18 cellular contexts compared by ENCODE assay signal in the genomic region with DNA sequence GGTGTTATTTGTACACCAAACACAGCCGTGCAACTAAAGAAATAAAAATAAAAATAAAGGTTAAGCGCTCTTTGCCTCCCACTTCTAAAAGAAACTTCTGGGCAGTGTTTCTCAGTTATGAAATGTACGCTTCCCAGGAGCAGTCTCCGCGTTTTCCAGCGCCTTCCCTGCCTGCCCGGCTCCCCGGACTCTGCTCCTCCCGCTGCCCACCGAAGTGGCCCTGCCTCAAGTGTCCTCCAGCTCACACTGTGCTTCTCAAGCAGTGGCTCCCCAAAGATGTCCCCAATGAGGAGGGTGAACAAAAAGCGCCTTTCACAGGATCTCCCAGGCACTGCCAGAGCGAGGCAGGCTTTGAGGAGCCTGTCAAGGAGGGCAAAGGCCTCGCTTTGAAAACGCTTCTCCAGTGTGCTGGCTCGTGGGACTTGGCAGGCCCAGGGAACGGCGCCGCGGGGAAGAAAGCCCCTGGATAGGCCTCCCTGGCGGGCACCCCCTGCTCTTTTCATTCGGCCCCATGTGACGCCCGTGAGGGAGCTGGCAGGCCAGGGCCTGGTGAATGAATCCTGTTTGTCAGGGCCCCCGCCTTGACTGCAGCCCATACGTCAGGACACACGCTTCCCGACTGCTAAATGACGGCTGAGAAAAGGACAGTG.
DNase-seq lines count a peak whose midpoint lies in the region; ATAC-seq, FAIRE-seq and TF ChIP-seq lines count a peak whose summit lies in the region.
"Had no signal": no experiment of that assay in that cellular context is flagged by ENCODE, and none has a peak within 500 bp of the region (broad histone marks: within the 10 kb centered on the region; RNA-seq: fewer than 3 reads in every experiment).

No MANE protein-coding gene starts in this region.

- TF ChIP-seq CTCF in SU-DHL-6 (IDR thresholded peaks at IDR 0.05; ENCODE audit: insufficient read depth, low read length, poor library complexity, severe bottlenecking): no peak

- H3K4me3 ChIP-seq in SU-DHL-6 (ENCODE audit: insufficient read depth, low read length, poor library complexity, severe bottlenecking) (peak overlapping the region; percentile 46), mesodermal cell (ENCODE audit: extremely low read depth, insufficient read depth, low read length, poor library complexity, severe bottlenecking) (no peak overlapping the region)
- H3K4me3 ChIP-seq: adrenal gland, GM23248 had no signal

- H3K36me3 Mint-ChIP-seq in stimulated activated naive B cell treated with anti-CD40 and anti-IgM and Interleukin-4, amounts not matched to agents 10 μg/mL and 1 μg/mL and 100 μg/mL, for 72 hours: peaks cover 0 to 5% of the 10 kb centered on the region in 2 donors
- H3K36me3 Mint-ChIP-seq: CD8-positive, alpha-beta T cell had no signal

- H3K4me2 ChIP-seq in SU-DHL-6 (ENCODE audit: low read depth, low read length, poor library complexity, severe bottlenecking): peak overlapping the region; percentile 92
- H3K4me2 ChIP-seq: SK-N-SH had no signal

- 91% methylated on average over 25 to 27 of the region's 28 CpGs for WGBS in mesodermal cell (ENCODE audit: insufficient coverage in 2 of 2), 2 experiments

- H3K9me3 ChIP-seq in SU-DHL-6 (ENCODE audit: insufficient read depth, low read length) (no peaks in the 10 kb centered on the region), mesodermal cell (ENCODE audit: control insufficient read depth, low read length) (no peaks in the 10 kb centered on the region)
- H3K9me3 ChIP-seq: adrenal gland, SK-N-SH had no signal

- DNase-seq in cerebellum (ENCODE audit: low spot score) (peak; percentile 16), GM12892 (ENCODE audit: insufficient read length) (no peak), HPDE6-E6E7 (ENCODE audit: extremely low spot score) (no peak)
- DNase-seq in stimulated activated naive B cell treated with anti-CD40 and anti-IgM and Interleukin-4, amounts not matched to agents 10 μg/mL and 1 μg/mL and 100 μg/mL, for 72 hours: no peak
- no peak for DNase-seq in activated CD4-positive, alpha-beta T cell treated with anti-CD3 and anti-CD28 coated beads for 1 hour
- DNase-seq: activated CD4-positive, alpha-beta T cell treated with anti-CD3 and anti-CD28 coated beads, Interleukin-2, amount 50 U/mL, for 48 hours; activated T-cell treated with anti-CD3 and anti-CD28 coated beads, Interleukin-2, amount 50 U/mL, for 48 hours; adrenal gland; CD8-positive, alpha-beta T cell; GM23248; NCI-H146; PC-3; retina; SK-N-SH had no signal

- H3K79me2 ChIP-seq in SU-DHL-6 (ENCODE audit: insufficient read depth, low read length): peaks cover 21% of the 10 kb centered on the region; the same call in 1 of the 2 replicates

- H3K27ac ChIP-seq in SU-DHL-6 (ENCODE audit: low read depth, low read length): peak overlapping the region; percentile 97
- peak overlapping the region; percentile 54 for H3K27ac ChIP-seq in mesodermal cell (ENCODE audit: low read depth, low read length, severe bottlenecking)
- H3K27ac ChIP-seq: GM23248 had no signal

- peaks cover 39% of the 10 kb centered on the region for H3K4me1 ChIP-seq in mesodermal cell (ENCODE audit: control insufficient read depth, insufficient read depth, low read length, poor library complexity, severe bottlenecking)

- peak overlapping the region; percentile 28 for H3K27ac Mint-ChIP-seq in stimulated activated naive B cell treated with anti-CD40 and anti-IgM and Interleukin-4, amounts not matched to agents 10 μg/mL and 1 μg/mL and 100 μg/mL, for 72 hours

- no peaks in the 10 kb centered on the region for H3K27me3 ChIP-seq in SU-DHL-6 (ENCODE audit: low read length)
- H3K27me3 ChIP-seq: adrenal gland had no signal

- no peak overlapping the region for H2AFZ ChIP-seq in SU-DHL-6 (ENCODE audit: low read depth, low read length, severe bottlenecking)
- H2AFZ ChIP-seq: GM23248 had no signal

- FAIRE-seq in GM12892 (lab: Jason Lieb, UNC): no peak
- FAIRE-seq: TTC549 had no signal

- no peaks in the 10 kb centered on the region for H3K27me3 Mint-ChIP-seq in stimulated activated naive B cell treated with anti-CD40 and anti-IgM and Interleukin-4, amounts not matched to agents 10 μg/mL and 1 μg/mL and 100 μg/mL, for 72 hours

- H3K36me3 ChIP-seq in SU-DHL-6 (ENCODE audit: low read length): no peaks in the 10 kb centered on the region
- no peaks in the 10 kb centered on the region for H3K36me3 ChIP-seq in mesodermal cell (ENCODE audit: control insufficient read depth, insufficient read depth, low read length)
- H3K36me3 ChIP-seq: adrenal gland had no signal

- no peaks in the 10 kb centered on the region for H4K20me1 ChIP-seq in SU-DHL-6 (ENCODE audit: low read depth, low read length)

- peaks cover 31 to 44% of the 10 kb centered on the region in 2 donors for H3K4me1 Mint-ChIP-seq in stimulated activated naive B cell treated with anti-CD40 and anti-IgM and Interleukin-4, amounts not matched to agents 10 μg/mL and 1 μg/mL and 100 μg/mL, for 72 hours

- peaks cover 0 to 4% of the 10 kb centered on the region in 2 donors for H3K9me3 Mint-ChIP-seq in stimulated activated naive B cell treated with anti-CD40 and anti-IgM and Interleukin-4, amounts not matched to agents 10 μg/mL and 1 μg/mL and 100 μg/mL, for 72 hours
- H3K9me3 Mint-ChIP-seq: CD8-positive, alpha-beta T cell had no signal

- H3K9me2 ChIP-seq in SU-DHL-6 (replicated peaks; ENCODE audit: insufficient read depth, low read length): no peaks in the 10 kb centered on the region
- H3K9me2 ChIP-seq: SK-N-SH had no signal

- no peak overlapping the region for H3K4me3 Mint-ChIP-seq in stimulated activated naive B cell treated with anti-CD40 and anti-IgM and Interleukin-4, amounts not matched to agents 10 μg/mL and 1 μg/mL and 100 μg/mL, for 72 hours
- H3K4me3 Mint-ChIP-seq: CD8-positive, alpha-beta T cell had no signal

- H3K9ac ChIP-seq in SU-DHL-6 (ENCODE audit: low read length): peak overlapping the region; percentile 74
- H3K9ac ChIP-seq: GM23248, SK-N-SH had no signal

- TF ChIP-seq POLR2A in GM12892 (IDR thresholded peaks at IDR 0.05; ENCODE audit: low read depth, low read length): no peak

- ATAC-seq in stimulated activated naive B cell treated with anti-CD40 and anti-IgM and Interleukin-4, amounts not matched to agents 10 μg/mL and 1 μg/mL and 100 μg/mL, for 72 hours (replicated peaks): no peak
- no peak for ATAC-seq in GM19328 (IDR thresholded peaks at IDR 0.05; ENCODE audit: unreplicated experiment)
- ATAC-seq: CD8-positive, alpha-beta T cell; PC-3 had no signal

- H3F3A ChIP-seq in SU-DHL-6 (ENCODE audit: insufficient read depth): peaks cover 39% of the 10 kb centered on the region
